ENCODE assay signal across 20 cellular contexts in genomic region chr4:17057035-17057434, GRCh38.
A peak's percentile ranks its signal among the peaks of the same experiment; 100 is the strongest.
DNase-seq lines count a peak whose midpoint lies in the region; ATAC-seq, FAIRE-seq and TF ChIP-seq lines count a peak whose summit lies in the region.
"Had no signal": no experiment of that assay in that cellular context is flagged by ENCODE, and none has a peak within 500 bp of the region (broad histone marks: within the 10 kb centered on the region; RNA-seq: fewer than 3 reads in every experiment).

No MANE protein-coding gene starts in this region.

- TF ChIP-seq POLR2A in HepG2 (IDR thresholded peaks at IDR 0.05; ENCODE audit: insufficient read depth in 1 of 2, low read depth in 2 of 2, low read length in 2 of 2) = no peak
- no peak for TF ChIP-seq POLR2A in right lobe of liver (IDR thresholded peaks at IDR 0.05)
- TF ChIP-seq POLR2A in K562 (conservative IDR thresholded peaks at IDR 0.05) = no peak

- TF ChIP-seq EP300 in HepG2 (IDR thresholded peaks at IDR 0.05; ENCODE audit: low read depth in 2 of 2, low read length in 2 of 2) (no peak), HepG2 (CRISPR knock-in tag; IDR thresholded peaks at IDR 0.05; ENCODE audit: borderline replicate concordance) (no peak), K562 (IDR thresholded peaks at IDR 0.05; ENCODE audit: low read length) (no peak)

- H3K79me2 ChIP-seq in HepG2 (ENCODE audit: insufficient read depth, low read length) = no peaks in the 10 kb centered on the region
- H3K79me2 ChIP-seq in K562 (ENCODE audit: control insufficient read depth, insufficient read depth, low read length) = no peaks in the 10 kb centered on the region

- DNase-seq in HepG2 (ENCODE audit: low spot score) = no peak
- no peak for DNase-seq in right lobe of liver
- DNase-seq in K562 (ENCODE audit: extremely low read depth in 1 of 4, low spot score in 3 of 4) = no peak
- no peak for DNase-seq in NCI-H1048 (lab: John Stamatoyannopoulos, UW)
- DNase-seq in pancreas = no peak
- DNase-seq: C1 segment of cervical spinal cord; Calu3; CD4-positive, alpha-beta memory T cell; COR-L47; DMS53; DMS79 treated with DMSO at 0.1 percent for 48 hours; GF-D8; H7; HCEC 1CT had no signal

- CTCF ChIA-PET in HepG2 (lab: Yijun Ruan, JAX; ENCODE audit: low intra/inter-chr PET ratio, low total read pairs) (no interaction called here), K562 (lab: Yijun Ruan, JAX; ENCODE audit: low intra/inter-chr PET ratio) (no interaction called here)

- H3K9ac ChIP-seq in HepG2 (ENCODE audit: insufficient read depth, low read depth, low read length) = no peak overlapping the region
- H3K9ac ChIP-seq in K562 (ENCODE audit: insufficient read depth in 1 of 2, low read depth in 2 of 2, low read length in 2 of 2) = no peak overlapping the region

- in situ Hi-C loops in HepG2 (cut with HindIII; ENCODE audit: extremely low pct_ligation_motif_present, low pct_unique_long_range_greater_than_20kb) = no loop called here
- in situ Hi-C loops in K562 (cut with MboI) = no loop called here

- H3K27me3 ChIP-seq in HepG2 (ENCODE audit: control insufficient read depth in 1 of 2, insufficient read depth in 2 of 2, low read length in 2 of 2) (no peaks in the 10 kb centered on the region; a peak in 2 of 5 replicates), right lobe of liver (no peaks in the 10 kb centered on the region), K562 (ENCODE audit: control insufficient read depth in 2 of 2, insufficient read depth in 2 of 2, low read length in 2 of 2) (no peaks in the 10 kb centered on the region), pancreas (no peaks in the 10 kb centered on the region)

- no peaks in the 10 kb centered on the region for H3K9me3 ChIP-seq in HepG2 (ENCODE audit: low read length)
- H3K9me3 ChIP-seq in right lobe of liver = no peaks in the 10 kb centered on the region
- no peaks in the 10 kb centered on the region for H3K9me3 ChIP-seq in K562 (replicated peaks; ENCODE audit: control insufficient read depth, insufficient read depth, low read depth, low read length)
- H3K9me3 ChIP-seq in pancreas = no peaks in the 10 kb centered on the region

- WGBS in HepG2 (ENCODE audit: low lambda C conversion rate) = 12% methylated on average over 6 of the region's 6 CpGs
- WGBS in right lobe of liver (ENCODE audit: insufficient coverage, low coverage, low lambda C conversion rate, missing lambda C conversion rate) = 53% methylated on average over 5 of the region's 6 CpGs
- 0% methylated on average over 6 of the region's 6 CpGs for WGBS in K562 (ENCODE audit: insufficient coverage, low coverage, missing lambda C conversion rate)
- 54 to 65% methylated on average over 6 of the region's 6 CpGs for WGBS in pancreas, 2 donors

- TF ChIP-seq RAD21 in HepG2 (CRISPR knock-in tag; IDR thresholded peaks at IDR 0.05) (no peak), K562 (CRISPR knock-in tag; conservative IDR thresholded peaks at IDR 0.05 in 1 of 2, IDR thresholded peaks at IDR 0.05 in 1 of 2) (no peak)

- H3K4me1 ChIP-seq in HepG2 (ENCODE audit: insufficient read depth, low read length) = no peaks in the 10 kb centered on the region
- H3K4me1 ChIP-seq in right lobe of liver = no peaks in the 10 kb centered on the region
- H3K4me1 ChIP-seq in K562 (replicated peaks in 1 of 2; ENCODE audit: control insufficient read depth in 2 of 2, insufficient read depth in 2 of 2, low read length in 2 of 2) = no peaks in the 10 kb centered on the region
- no peaks in the 10 kb centered on the region for H3K4me1 ChIP-seq in pancreas

- H3K36me3 ChIP-seq in HepG2 (replicated peaks in 1 of 2; ENCODE audit: control insufficient read depth in 1 of 2, insufficient read depth in 2 of 2, low read length in 2 of 2) (no peaks in the 10 kb centered on the region), right lobe of liver (no peaks in the 10 kb centered on the region), K562 (ENCODE audit: control insufficient read depth, insufficient read depth, low read length) (no peaks in the 10 kb centered on the region), pancreas (no peaks in the 10 kb centered on the region)

- ATAC-seq in HepG2 (no peak), right lobe of liver (no peak), K562 (no peak), pancreas (no peak)

- H3K27ac ChIP-seq in HepG2 (ENCODE audit: extremely low read length, insufficient read depth, low read length) (no peak overlapping the region), right lobe of liver (no peak overlapping the region), K562 (ENCODE audit: extremely low read depth, low read depth, low read length) (no peak overlapping the region), temporal lobe (ENCODE audit: low read depth, low read length) (peak overlapping the region; percentile 19), pancreas (no peak overlapping the region)
- H3K27ac ChIP-seq: 22Rv1 had no signal

- no peak overlapping the region for H3K4me2 ChIP-seq in HepG2 (ENCODE audit: low read depth, low read length)
- H3K4me2 ChIP-seq in K562 (ENCODE audit: insufficient read depth, low read length) = no peak overlapping the region

- H3K4me3 ChIP-seq in HepG2 (replicated peaks in 1 of 3; ENCODE audit: insufficient read depth in 1 of 3, low read depth in 2 of 3, low read length in 3 of 3) (no peak overlapping the region), right lobe of liver (no peak overlapping the region), K562 (no peak overlapping the region), pancreas (no peak overlapping the region)

- intact Hi-C loops in HepG2 (cut with micrococcal nuclease; ENCODE audit: unreplicated experiment) = no loop called here
- intact Hi-C loops in right lobe of liver (cut with DNase I) = no loop called here
- intact Hi-C loops in K562 (cut with micrococcal nuclease) = no loop called here
- intact Hi-C loops in pancreas (cut with DNase I) = no loop called here

- POLR2A ChIA-PET in HepG2 (lab: Yijun Ruan, JAX) = no interaction called here
- POLR2A ChIA-PET in K562 (lab: Yijun Ruan, JAX) = no interaction called here

- FAIRE-seq in HepG2 (lab: Jason Lieb, UNC) (no peak), K562 (lab: Jason Lieb, UNC) (no peak), pancreas (lab: Jason Lieb, UNC) (no peak)
- FAIRE-seq: A204.1, GM12891, GM18507, H1 had no signal

- H4K20me1 ChIP-seq in HepG2 (ENCODE audit: insufficient read depth, low read length) (no peaks in the 10 kb centered on the region), K562 (replicated peaks; ENCODE audit: control insufficient read depth, insufficient read depth, low read length) (no peaks in the 10 kb centered on the region)

- no peak overlapping the region for H2AFZ ChIP-seq in HepG2 (ENCODE audit: low read length)
- no peak overlapping the region for H2AFZ ChIP-seq in K562 (ENCODE audit: low read depth, low read length)

- H3K9me1 ChIP-seq in K562 (ENCODE audit: control insufficient read depth, insufficient read depth, low read length) = no peaks in the 10 kb centered on the region

- BruUV-seq in HepG2 (replicated peaks; lab: Mats Ljungman, UMichigan) (no TSS peak), K562 (replicated peaks; lab: Mats Ljungman, UMichigan) (no TSS peak)

- TF ChIP-seq CTCF in HepG2 (CRISPR knock-in tag; IDR thresholded peaks at IDR 0.05) (no peak), right lobe of liver (IDR thresholded peaks at IDR 0.05) (no peak), K562 (IDR thresholded peaks at IDR 0.05 in 2 of 3, conservative IDR thresholded peaks at IDR 0.05 in 1 of 3; ENCODE audit: insufficient read depth in 2 of 3, low read depth in 1 of 3, low read length in 3 of 3) (no peak), pancreas (IDR thresholded peaks at IDR 0.05) (no peak)

TF ChIP-seq in HepG2, 621 proteins besides CTCF, POLR2A, EP300 and RAD21 (continues in another document):
- TF ChIP-seq MAFK (conservative IDR thresholded peaks at IDR 0.05 in 1 of 2, IDR thresholded peaks at IDR 0.05 in 1 of 2; ENCODE audit: low read length in 2 of 2) (peak in 1 of 2 experiments; percentile 62; a peak in 3 of 4 replicates), MAFF (IDR thresholded peaks at IDR 0.05; ENCODE audit: low read depth, low read length) (peak; percentile 36; the same call in 1 of the 2 replicates), TEF (CRISPR knock-in tag; IDR thresholded peaks at IDR 0.05) (no peak), MAZ (IDR thresholded peaks at IDR 0.05; ENCODE audit: borderline replicate concordance, low read depth, low read length) (no peak), MAZ (CRISPR knock-in tag; IDR thresholded peaks at IDR 0.05; ENCODE audit: low read depth) (no peak)

TF ChIP-seq in K562, 482 proteins besides CTCF, POLR2A, EP300 and RAD21:
- TF ChIP-seq FOXJ3 (CRISPR knock-in tag; IDR thresholded peaks at IDR 0.05) (no peak), ZNF316 (IDR thresholded peaks at IDR 0.05) (peak; percentile 9; the same call in 1 of the 2 replicates), CCNT2 (IDR thresholded peaks at IDR 0.05; ENCODE audit: borderline replicate concordance, extremely low read depth, insufficient read length, low read depth, low read length) (no peak), ZNF766 (CRISPR knock-in tag; conservative IDR thresholded peaks at IDR 0.05) (no peak)

Comparison
In these comparisons a context has a peak if more than half of its experiments do, and no peak if none do; other contexts are left out.
1. Of the 241 proteins assayed by ChIP-seq in both HepG2 and K562: peak only in HepG2: MAFF; only in K562: none; in both: none; in neither: 239; mixed calls (peak in some experiments, not most) for 1.